20 cellular contexts compared by ENCODE assay signal in genomic region chr22:30604723-30605122, GRCh38. TPM values are rescaled to one million over a fixed set of nuclear protein-coding genes. Genes with fewer than 3 reads are reported as not detected.
DNase-seq lines count a peak whose midpoint lies in the region; ATAC-seq, FAIRE-seq and TF ChIP-seq lines count a peak whose summit lies in the region.
"Had no signal": no experiment of that assay in that cellular context is flagged by ENCODE, and none has a peak within 500 bp of the region (broad histone marks: within the 10 kb centered on the region; RNA-seq: fewer than 3 reads in every experiment).

No MANE protein-coding gene starts in this region.

- peak overlapping the region; percentile 72 for H2AFZ ChIP-seq in HCT116 (ENCODE audit: low read depth, low read length, poor library complexity, severe bottlenecking)
- peak overlapping the region; percentile 31; the same call in 1 of the 2 replicates for H2AFZ ChIP-seq in KMS-11 (ENCODE audit: low read depth)
- H2AFZ ChIP-seq in K562 (ENCODE audit: low read depth, low read length): 0 out of 2 replicates have a peak overlapping the region, but pooled peaks have one; percentile 95

- no peak for TF ChIP-seq EP300 in K562 (IDR thresholded peaks at IDR 0.05; ENCODE audit: low read length)

- intact Hi-C loops in HCT116 (cut with micrococcal nuclease) (loop anchor here (10.0 kb wide), 1 partner anchor 150 kb away; no protein-coding TSS in a partner anchor), K562 (cut with micrococcal nuclease) (no loop called here)

- H4K20me1 ChIP-seq in HCT116 (ENCODE audit: insufficient read depth) (no peaks in the 10 kb centered on the region), KMS-11 (ENCODE audit: insufficient read depth) (no peaks in the 10 kb centered on the region), K562 (replicated peaks; ENCODE audit: control insufficient read depth, insufficient read depth, low read length) (no peaks in the 10 kb centered on the region)

- no peak for TF ChIP-seq CTCF in HCT116 (IDR thresholded peaks at IDR 0.05 in 2 of 3, conservative IDR thresholded peaks at IDR 0.05 in 1 of 3; ENCODE audit: borderline replicate concordance in 1 of 3, insufficient read depth in 1 of 3, low read depth in 2 of 3, low read length in 2 of 3)
- TF ChIP-seq CTCF in KMS-11 (conservative IDR thresholded peaks at IDR 0.05; ENCODE audit: low read depth, low read length): no peak
- no peak for TF ChIP-seq CTCF in K562 (IDR thresholded peaks at IDR 0.05 in 2 of 3, conservative IDR thresholded peaks at IDR 0.05 in 1 of 3; ENCODE audit: insufficient read depth in 2 of 3, low read depth in 1 of 3, low read length in 3 of 3)

- no peaks in the 10 kb centered on the region for H3K9me2 ChIP-seq in HCT116 (ENCODE audit: insufficient read depth)

- H3K9me3 ChIP-seq in HCT116 (ENCODE audit: control insufficient read depth in 1 of 2, insufficient read depth in 1 of 2, low read depth in 1 of 2, low read length in 2 of 2) (no peaks in the 10 kb centered on the region), K562 (replicated peaks; ENCODE audit: control insufficient read depth, insufficient read depth, low read depth, low read length) (no peaks in the 10 kb centered on the region), subcutaneous abdominal adipose tissue (ENCODE audit: control insufficient read depth in 5 of 5, low read length in 5 of 5) (no peaks in the 10 kb centered on the region)
- H3K9me3 ChIP-seq: BE2C, Caco-2 had no signal

- in situ Hi-C loops in K562 (cut with MboI): loop anchor here (10.0 kb wide), 1 partner anchor 320 kb away; the partner anchor contains the start of gene CASTOR1

- H3K4me3 ChIP-seq in HCT116 (replicated peaks in 1 of 2; ENCODE audit: low read depth in 1 of 2, low read length in 2 of 2) (no peak overlapping the region), KMS-11 (IDR thresholded peaks at IDR 0.05; ENCODE audit: insufficient read depth, low read depth, low read length) (no peak overlapping the region), K562 (no peak overlapping the region), subcutaneous abdominal adipose tissue (ENCODE audit: low read depth in 1 of 5, low read length in 5 of 5) (no peak overlapping the region)

- H3K9ac ChIP-seq in HCT116 (ENCODE audit: low read length): no peak overlapping the region
- no peak overlapping the region for H3K9ac ChIP-seq in KMS-11
- no peak overlapping the region for H3K9ac ChIP-seq in K562 (ENCODE audit: insufficient read depth in 1 of 2, low read depth in 2 of 2, low read length in 2 of 2)
- H3K9ac ChIP-seq in subcutaneous abdominal adipose tissue (ENCODE audit: low read length in 5 of 5): no peak overlapping the region

- POLR2A ChIA-PET in HCT116 (lab: Charles Lee) (no interaction called here), K562 (lab: Yijun Ruan, JAX) (interaction anchor here (0.5 to 1.2 kb wide), 2 partner anchors 11 to 15 kb away, joined by 3 to 4 read pairs; no protein-coding TSS in a partner anchor)

- DNase-seq in HCT116 (ENCODE audit: low read depth, low spot score) (no peak), K562 (ENCODE audit: extremely low read depth in 1 of 4, low spot score in 3 of 4) (no peak)
- DNase-seq in activated effector memory CD4-positive, alpha-beta T cell treated with anti-CD3 and anti-CD28 coated beads, Interleukin-2, amount 50 U/mL, for 16 hours: no peak
- DNase-seq: GOT3, KG1 had no signal

- WGBS in K562 (ENCODE audit: insufficient coverage, low coverage, missing lambda C conversion rate): 100% methylated on average over 2 of the region's 2 CpGs

- RAD21 ChIA-PET in HCT116 (lab: Charles Lee; ENCODE audit: low non-redundant PET in 1 of 2, low total read pairs in 2 of 2, uncharacterized antibody in 2 of 2, unreplicated experiment in 2 of 2): no interaction called here

- TF ChIP-seq RAD21 in HCT116 (IDR thresholded peaks at IDR 0.05; ENCODE audit: low read depth) (no peak), K562 (CRISPR knock-in tag; conservative IDR thresholded peaks at IDR 0.05 in 1 of 2, IDR thresholded peaks at IDR 0.05 in 1 of 2) (no peak)

- H3K9me1 ChIP-seq in K562 (ENCODE audit: control insufficient read depth, insufficient read depth, low read length): no peaks in the 10 kb centered on the region

- H3K4me2 ChIP-seq in HCT116 (ENCODE audit: low read length) (no peak overlapping the region), KMS-11 (peak overlapping the region; percentile 81), K562 (ENCODE audit: insufficient read depth, low read length) (no peak overlapping the region)

- no peaks in the 10 kb centered on the region for H3K79me2 ChIP-seq in HCT116 (ENCODE audit: insufficient read depth, low read length)
- peaks cover 5% of the 10 kb centered on the region; the same call in 1 of the 2 replicates for H3K79me2 ChIP-seq in KMS-11 (ENCODE audit: insufficient read depth, low read depth)
- no peaks in the 10 kb centered on the region for H3K79me2 ChIP-seq in K562 (ENCODE audit: control insufficient read depth, insufficient read depth, low read length)

- BruUV-seq in HCT116 (replicated peaks; lab: Mats Ljungman, UMichigan) (no TSS peak), K562 (replicated peaks; lab: Mats Ljungman, UMichigan) (no TSS peak)

- CTCF ChIA-PET in HCT116 (lab: Charles Lee) (interaction anchor here (1.0 to 1.1 kb wide), 3 partner anchors 13 to 151 kb away, joined by 3 to 4 read pairs (median 4); partner anchors contain the start of gene PES1), K562 (lab: Yijun Ruan, JAX; ENCODE audit: low intra/inter-chr PET ratio) (interaction anchor here (0.6 kb wide), 1 partner anchor 30 kb away, joined by 3 read pairs; no protein-coding TSS in a partner anchor)

- H3K36me3 ChIP-seq in HCT116 (ENCODE audit: control insufficient read depth in 1 of 2, insufficient read depth in 2 of 2, low read length in 2 of 2) (no peaks in the 10 kb centered on the region), KMS-11 (ENCODE audit: insufficient read depth) (no peaks in the 10 kb centered on the region), K562 (ENCODE audit: control insufficient read depth, insufficient read depth, low read length) (no peaks in the 10 kb centered on the region), subcutaneous abdominal adipose tissue (ENCODE audit: control insufficient read depth in 5 of 5, insufficient read depth in 5 of 5, low read length in 5 of 5) (no peaks in the 10 kb centered on the region)
- H3K36me3 ChIP-seq: BE2C had no signal

- H3K4me1 ChIP-seq in HCT116 (ENCODE audit: control insufficient read depth in 1 of 2, insufficient read depth in 2 of 2, low read length in 2 of 2): peaks cover 21 to 46% of the 10 kb centered on the region in 2 experiments
- peaks cover 59% of the 10 kb centered on the region for H3K4me1 ChIP-seq in KMS-11 (ENCODE audit: low read depth, poor library complexity, severe bottlenecking)
- H3K4me1 ChIP-seq in K562 (replicated peaks in 1 of 2; ENCODE audit: control insufficient read depth in 2 of 2, insufficient read depth in 2 of 2, low read length in 2 of 2): peaks cover 20 to 36% of the 10 kb centered on the region in 2 experiments
- peaks cover 5 to 58% (median 44%) of the 10 kb centered on the region in 5 donors for H3K4me1 ChIP-seq in subcutaneous abdominal adipose tissue (ENCODE audit: control insufficient read depth in 5 of 5, insufficient read depth in 5 of 5, low read length in 5 of 5)

- no peak for TF ChIP-seq POLR2A in HCT116 (IDR thresholded peaks at IDR 0.05; ENCODE audit: borderline replicate concordance, extremely low read depth, insufficient read depth, insufficient read length)
- no peak for TF ChIP-seq POLR2A in K562 (conservative IDR thresholded peaks at IDR 0.05)

- FAIRE-seq in K562 (lab: Jason Lieb, UNC): no peak
- FAIRE-seq: A204.1, D721Med, G401.6, GM18507, HTR-8/SVneo had no signal

- ATAC-seq in HCT116 (no peak), K562 (no peak), HG03045 (IDR thresholded peaks at IDR 0.05; ENCODE audit: unreplicated experiment) (no peak), GM21786 (IDR thresholded peaks at IDR 0.05; ENCODE audit: unreplicated experiment) (no peak)

- H3K27ac ChIP-seq in HCT116 (ENCODE audit: low read depth, low read length) (no peak overlapping the region), KMS-11 (0 out of 2 replicates have a peak overlapping the region, but pooled peaks have one; percentile 83), K562 (ENCODE audit: extremely low read depth, low read depth, low read length) (no peak overlapping the region), subcutaneous abdominal adipose tissue (ENCODE audit: low read depth, low read length) (peak overlapping the region; percentile 11)
- H3K27ac ChIP-seq: C4-2B had no signal

- H3K27me3 ChIP-seq in HCT116 (ENCODE audit: insufficient read depth, low read length) (no peaks in the 10 kb centered on the region), KMS-11 (ENCODE audit: insufficient read depth, low read depth) (no peaks in the 10 kb centered on the region), K562 (ENCODE audit: control insufficient read depth in 2 of 2, insufficient read depth in 2 of 2, low read length in 2 of 2) (no peaks in the 10 kb centered on the region), subcutaneous abdominal adipose tissue (ENCODE audit: control insufficient read depth in 5 of 5, insufficient read depth in 4 of 5, low read length in 5 of 5) (no peaks in the 10 kb centered on the region)
- H3K27me3 ChIP-seq: BE2C had no signal

RNA-seq across cellular contexts. Expression of gene TCN2, which starts 2.3 kb away (rescaled TPM):
- total RNA-seq in HCT116 (2021; ENCODE audit: unreplicated experiment) (2.2 TPM), K562 (2014; rRNA removed) (1.4 and 1.6 TPM in 2 replicates), K562 (2014; rRNA removed; fragmentation: Illumina TruSeq; extraction: Trizol) (1.3 and 1.4 TPM in 2 replicates), K562 (2015; rRNA removed; fragmentation: Illumina TruSeq; extraction: Trizol) (1.9 and 2.1 TPM in 2 replicates), K562 (2021) (1.4 and 2.0 TPM in 2 replicates)
- polyA plus RNA-seq in HCT116 (2012): 2.3 and 2.7 TPM in 2 replicates
- total RNA-seq in K562 (2011; cell fraction: chromatin; rRNA removed; ENCODE audit: low replicate concordance): 4.2 and 11.1 TPM in 2 replicates
- 6.1 and 8.5 TPM in 2 replicates for total RNA-seq in K562 (2011; cell fraction: nucleolus; rRNA removed)
- 4.6 and 5.1 TPM in 2 replicates for total RNA-seq in K562 (2011; cell fraction: nucleoplasm; rRNA removed)
- polyA plus RNA-seq in K562 (2011; rRNA removed) (1.2 and 1.7 TPM in 2 replicates), K562 (2014; fragmentation: Illumina TruSeq; extraction: Trizol) (2.5 and 2.7 TPM in 2 replicates), K562 (2014; fragmentation: Nextera tagmentation; extraction: Ambion mirVana) (1 to 10 TPM; 4.8 to 5.4 TPM), K562 (2014; rRNA removed) (0.88 and 1.5 TPM in 2 replicates)
- polyA plus RNA-seq in K562 (2011; cell fraction: cytosol; rRNA removed): 1.7 and 4.4 TPM in 2 replicates
- 1.0 and 1.9 TPM in 2 replicates for polyA plus RNA-seq in K562 (2011; cell fraction: nucleus; rRNA removed)
- polyA plus RNA-seq in K562 (2012): 3.4 and 5.8 TPM in 2 replicates
- 0.63 and 1.9 TPM in 2 replicates for polyA minus RNA-seq in K562 (2011; rRNA and poly(A)+ RNA removed)
- 2.4 TPM in 1 of 2 replicates, not detected in the other for polyA minus RNA-seq in K562 (2011; cell fraction: cytosol; rRNA and poly(A)+ RNA removed)
- 0.78 and 1.8 TPM in 2 replicates for polyA minus RNA-seq in K562 (2011; cell fraction: nucleus; rRNA and poly(A)+ RNA removed)

RNA-seq across cellular contexts. Expression of gene PES1, which starts 13.0 kb away (rescaled TPM):
- total RNA-seq in HCT116 (2021; ENCODE audit: unreplicated experiment): 167 TPM
- polyA plus RNA-seq in HCT116 (2012): 120 and 128 TPM in 2 replicates
- 71.4 and 154 TPM in 2 replicates for total RNA-seq in K562 (2011; cell fraction: chromatin; rRNA removed; ENCODE audit: low replicate concordance)
- total RNA-seq in K562 (2011; cell fraction: nucleolus; rRNA removed): 93.2 and 100 TPM in 2 replicates
- 58.0 and 70.3 TPM in 2 replicates for total RNA-seq in K562 (2011; cell fraction: nucleoplasm; rRNA removed)
- total RNA-seq in K562 (2014; rRNA removed): 154 and 158 TPM in 2 replicates
- total RNA-seq in K562 (2014; rRNA removed; fragmentation: Illumina TruSeq; extraction: Trizol): 83.0 and 89.9 TPM in 2 replicates
- total RNA-seq in K562 (2015; rRNA removed; fragmentation: Illumina TruSeq; extraction: Trizol): 117 and 126 TPM in 2 replicates
- 136 and 151 TPM in 2 replicates for total RNA-seq in K562 (2021)
- polyA plus RNA-seq in K562 (2011; rRNA removed): 85.2 and 95.3 TPM in 2 replicates
- 105 and 226 TPM in 2 replicates for polyA plus RNA-seq in K562 (2011; cell fraction: cytosol; rRNA removed)
- 99.8 and 134 TPM in 2 replicates for polyA plus RNA-seq in K562 (2011; cell fraction: nucleus; rRNA removed)
- 61.0 and 83.5 TPM in 2 replicates for polyA plus RNA-seq in K562 (2012)
- polyA plus RNA-seq in K562 (2014; fragmentation: Illumina TruSeq; extraction: Trizol): 117 and 127 TPM in 2 replicates
- polyA plus RNA-seq in K562 (2014; fragmentation: Nextera tagmentation; extraction: Ambion mirVana): 1 to 10 TPM; 6.5 to 8.2 TPM
- 83.8 and 94.3 TPM in 2 replicates for polyA plus RNA-seq in K562 (2014; rRNA removed)
- polyA minus RNA-seq in K562 (2011; rRNA and poly(A)+ RNA removed): 104 and 142 TPM in 2 replicates
- 65.7 and 82.8 TPM in 2 replicates for polyA minus RNA-seq in K562 (2011; cell fraction: cytosol; rRNA and poly(A)+ RNA removed)
- polyA minus RNA-seq in K562 (2011; cell fraction: nucleus; rRNA and poly(A)+ RNA removed): 48.7 and 75.2 TPM in 2 replicates

RNA-seq across cellular contexts. Expression of gene GAL3ST1, which starts 30.3 kb away (rescaled TPM):
- total RNA-seq in HCT116 (2021; ENCODE audit: unreplicated experiment) (2.1 TPM), K562 (2014; rRNA removed) (0.45 and 1.3 TPM in 2 replicates), K562 (2014; rRNA removed; fragmentation: Illumina TruSeq; extraction: Trizol) (0.15 TPM in 1 of 2 replicates, not detected in the other), K562 (2015; rRNA removed; fragmentation: Illumina TruSeq; extraction: Trizol) (0.38 and 0.43 TPM in 2 replicates), K562 (2021) (1.5 and 1.6 TPM in 2 replicates)
- 2.7 and 3.6 TPM in 2 replicates for polyA plus RNA-seq in HCT116 (2012)
- 1.4 TPM in 1 of 2 replicates, not detected in the other for total RNA-seq in K562 (2011; cell fraction: chromatin; rRNA removed; ENCODE audit: low replicate concordance)
- total RNA-seq in K562 (2011; cell fraction: nucleolus; rRNA removed): 3.0 and 3.9 TPM in 2 replicates
- total RNA-seq in K562 (2011; cell fraction: nucleoplasm; rRNA removed): 1.5 and 1.6 TPM in 2 replicates
- polyA plus RNA-seq in K562 (2011; rRNA removed) (0.10 and 0.79 TPM in 2 replicates), K562 (2014; fragmentation: Illumina TruSeq; extraction: Trizol) (0.22 and 0.72 TPM in 2 replicates), K562 (2014; fragmentation: Nextera tagmentation; extraction: Ambion mirVana) (under 1 TPM in 1 of 2 experiments, not detected in 1; 0.03 TPM), K562 (2014; rRNA removed) (0.80 and 1.9 TPM in 2 replicates)
- 1.1 and 1.7 TPM in 2 replicates for polyA plus RNA-seq in K562 (2011; cell fraction: cytosol; rRNA removed)
- 0.40 and 0.63 TPM in 2 replicates for polyA plus RNA-seq in K562 (2011; cell fraction: nucleus; rRNA removed)
- polyA plus RNA-seq in K562 (2012): 0.83 and 2.2 TPM in 2 replicates
- 0.25 TPM in 1 of 2 replicates, not detected in the other for polyA minus RNA-seq in K562 (2011; rRNA and poly(A)+ RNA removed)
- polyA minus RNA-seq in K562 (2011; cell fraction: cytosol; rRNA and poly(A)+ RNA removed): 1.1 TPM in 1 of 2 replicates, not detected in the other
- 0.13 and 0.33 TPM in 2 replicates for polyA minus RNA-seq in K562 (2011; cell fraction: nucleus; rRNA and poly(A)+ RNA removed)
- total RNA-seq: CD4-positive, alpha-beta T cell; HFFc6 had no signal
- polyA plus RNA-seq: IgD-negative memory B cell had no signal

RNA-seq across cellular contexts. Expression of gene SLC35E4, which starts 30.9 kb away (rescaled TPM):
- 6.2 TPM for total RNA-seq in HCT116 (2021; ENCODE audit: unreplicated experiment)
- 5.4 and 5.9 TPM in 2 replicates for polyA plus RNA-seq in HCT116 (2012)
- total RNA-seq in K562 (2011; cell fraction: chromatin; rRNA removed; ENCODE audit: low replicate concordance): 1.3 and 3.7 TPM in 2 replicates
- 2.9 and 4.3 TPM in 2 replicates for total RNA-seq in K562 (2011; cell fraction: nucleolus; rRNA removed)
- total RNA-seq in K562 (2011; cell fraction: nucleoplasm; rRNA removed): 2.7 TPM in 2 replicates
- 1.6 and 2.3 TPM in 2 replicates for total RNA-seq in K562 (2014; rRNA removed)
- 0.32 and 0.36 TPM in 2 replicates for total RNA-seq in K562 (2014; rRNA removed; fragmentation: Illumina TruSeq; extraction: Trizol)
- 0.83 and 1.0 TPM in 2 replicates for total RNA-seq in K562 (2015; rRNA removed; fragmentation: Illumina TruSeq; extraction: Trizol)
- 1.6 and 1.7 TPM in 2 replicates for total RNA-seq in K562 (2021)
- polyA plus RNA-seq in K562 (2011; rRNA removed): 0.79 and 0.88 TPM in 2 replicates
- 0.86 and 3.2 TPM in 2 replicates for polyA plus RNA-seq in K562 (2011; cell fraction: cytosol; rRNA removed)
- 0.44 and 0.95 TPM in 2 replicates for polyA plus RNA-seq in K562 (2011; cell fraction: nucleus; rRNA removed)
- polyA plus RNA-seq in K562 (2012): 1.1 and 1.5 TPM in 2 replicates
- 0.54 and 0.58 TPM in 2 replicates for polyA plus RNA-seq in K562 (2014; fragmentation: Illumina TruSeq; extraction: Trizol)
- under 1 TPM in 1 of 2 experiments, not detected in 1; 0.06 TPM for polyA plus RNA-seq in K562 (2014; fragmentation: Nextera tagmentation; extraction: Ambion mirVana)
- polyA plus RNA-seq in K562 (2014; rRNA removed): 1.1 TPM in 2 replicates
- 0.36 and 0.46 TPM in 2 replicates for polyA minus RNA-seq in K562 (2011; rRNA and poly(A)+ RNA removed)
- 0.91 and 1.5 TPM in 2 replicates for polyA minus RNA-seq in K562 (2011; cell fraction: cytosol; rRNA and poly(A)+ RNA removed)
- 1.1 and 1.3 TPM in 2 replicates for polyA minus RNA-seq in K562 (2011; cell fraction: nucleus; rRNA and poly(A)+ RNA removed)

RNA-seq across cellular contexts. Expression of gene SEC14L6, which starts 58.2 kb away (rescaled TPM):
- total RNA-seq in HCT116 (2021; ENCODE audit: unreplicated experiment) (not detected), K562 (2014; rRNA removed) (1.5 and 1.8 TPM in 2 replicates), K562 (2014; rRNA removed; fragmentation: Illumina TruSeq; extraction: Trizol) (1.9 and 2.0 TPM in 2 replicates), K562 (2015; rRNA removed; fragmentation: Illumina TruSeq; extraction: Trizol) (1.6 and 2.2 TPM in 2 replicates), K562 (2021) (1.6 and 2.6 TPM in 2 replicates)
- polyA plus RNA-seq in HCT116 (2012): not detected in 2 replicates
- 5.1 and 11.8 TPM in 2 replicates for total RNA-seq in K562 (2011; cell fraction: chromatin; rRNA removed; ENCODE audit: low replicate concordance)
- total RNA-seq in K562 (2011; cell fraction: nucleolus; rRNA removed): 5.3 and 5.5 TPM in 2 replicates
- total RNA-seq in K562 (2011; cell fraction: nucleoplasm; rRNA removed): 4.3 and 6.0 TPM in 2 replicates
- polyA plus RNA-seq in K562 (2011; rRNA removed) (5.0 and 6.1 TPM in 2 replicates), K562 (2014; fragmentation: Illumina TruSeq; extraction: Trizol) (4.0 and 4.1 TPM in 2 replicates), K562 (2014; fragmentation: Nextera tagmentation; extraction: Ambion mirVana) (under 1 TPM; 0.29 to 0.39 TPM), K562 (2014; rRNA removed) (1.7 and 2.3 TPM in 2 replicates)
- polyA plus RNA-seq in K562 (2011; cell fraction: cytosol; rRNA removed): 5.1 and 8.0 TPM in 2 replicates
- polyA plus RNA-seq in K562 (2011; cell fraction: nucleus; rRNA removed): 6.2 and 8.4 TPM in 2 replicates
- 2.1 and 2.8 TPM in 2 replicates for polyA plus RNA-seq in K562 (2012)
- polyA minus RNA-seq in K562 (2011; rRNA and poly(A)+ RNA removed): 0.99 and 5.1 TPM in 2 replicates
- polyA minus RNA-seq in K562 (2011; cell fraction: cytosol; rRNA and poly(A)+ RNA removed): 1.4 and 3.9 TPM in 2 replicates
- 1.4 and 2.3 TPM in 2 replicates for polyA minus RNA-seq in K562 (2011; cell fraction: nucleus; rRNA and poly(A)+ RNA removed)
- total RNA-seq: CD4-positive, alpha-beta T cell; HFFc6 had no signal
- polyA plus RNA-seq: IgD-negative memory B cell had no signal

Comparison
In these comparisons a context has a peak if more than half of its experiments do, and no peak if none do; other contexts are left out.
1. H2AFZ ChIP-seq: peak in every context shown above with its lines; median percentile 95 in K562; 72 in HCT116; 31 in KMS-11.
2. H3K27ac ChIP-seq: peak in KMS-11 (single experiment) and subcutaneous abdominal adipose tissue (single experiment); none in HCT116 (single experiment) and K562 (single experiment).